ENCODE assay signal across 8 cellular contexts in the genomic region with DNA sequence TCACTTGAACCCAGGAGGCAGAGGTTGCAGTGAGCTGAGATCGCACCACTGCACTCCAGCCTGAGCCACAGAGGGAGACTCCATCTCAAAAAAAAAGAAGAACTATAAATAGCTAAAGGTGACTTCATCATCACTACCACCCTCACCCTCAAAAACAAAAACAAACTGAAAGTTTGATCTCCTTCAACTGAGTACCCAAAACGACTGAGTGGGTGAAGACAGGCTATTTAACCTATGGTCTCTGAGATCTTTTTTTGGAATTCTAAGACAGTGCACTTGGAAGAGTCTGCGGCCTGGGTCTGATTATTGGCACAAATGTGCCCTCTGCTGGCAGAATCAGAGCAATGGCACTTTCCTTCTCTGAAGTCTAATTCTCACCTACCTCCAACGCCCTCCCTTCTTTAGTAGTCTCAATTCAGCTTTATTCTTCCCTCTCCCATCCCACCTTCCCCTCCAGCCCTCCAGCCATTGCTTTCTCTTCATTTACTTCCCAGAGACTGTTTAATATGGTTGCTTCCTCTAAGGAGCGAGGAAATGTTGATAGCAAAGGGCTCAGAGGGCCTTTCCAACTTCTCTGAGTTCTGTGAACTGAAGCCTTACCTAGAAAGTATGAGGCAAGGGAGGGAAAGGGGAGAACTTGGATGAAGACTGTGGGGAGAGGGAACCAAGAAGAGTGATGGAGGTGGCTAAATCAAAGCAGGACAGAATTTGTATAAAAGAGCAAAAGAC. TPM values are rescaled to one million over a fixed set of nuclear protein-coding genes. Genes with fewer than 3 reads are reported as not detected.
DNase-seq lines count a peak whose midpoint lies in the region; ATAC-seq and TF ChIP-seq lines count a peak whose summit lies in the region.

No MANE protein-coding gene starts in this region.

- peaks cover 0 to 15% (median 0%) of the 10 kb centered on the region in 11 experiments; a peak in 5 of 22 replicates for H3K27me3 ChIP-seq in BLaER1 treated with 17β-estradiol and CSF1 and Interleukin-3, amounts not matched to agents 10 nM and 100 nM

- intact Hi-C loops in left colon (cut with DNase I, micrococcal nuclease): no loop called here

- H3K27ac ChIP-seq in BLaER1 treated with 17β-estradiol and CSF1 and Interleukin-3, amounts not matched to agents 10 nM and 100 nM: 0 out of 22 replicates have a peak overlapping the region, but pooled peaks of 1 of the 11 experiments have one; percentile 44

- H3K9ac ChIP-seq in BLaER1 treated with 17β-estradiol and CSF1 and Interleukin-3, amounts not matched to agents 10 nM and 100 nM: no peak overlapping the region

- H3K4me1 ChIP-seq in BLaER1 treated with 17β-estradiol and CSF1 and Interleukin-3, amounts not matched to agents 10 nM and 100 nM: peaks cover 37 to 70% (median 51%) of the 10 kb centered on the region in 10 experiments

- no peaks in the 10 kb centered on the region for H3K9me3 ChIP-seq in BLaER1 treated with 17β-estradiol and CSF1 and Interleukin-3, amounts not matched to agents 10 nM and 100 nM (replicated peaks in 1 of 11)

- H3K4me2 ChIP-seq in BLaER1 treated with 17β-estradiol and CSF1 and Interleukin-3, amounts not matched to agents 10 nM and 100 nM: peak overlapping the region in 10 of 11 experiments; percentile 6 to 51 (median 20); a peak in 10 of 22 replicates

- DNase-seq in NCI-H2171 treated with DMSO at 0.1 percent for 48 hours (lab: John Stamatoyannopoulos, UW) (peak; percentile 71), cerebellar nuclear complex (lab: John Stamatoyannopoulos, UW) (peak; percentile 23 to 59), left colon (peak; percentile 45 to 49)
- peak; percentile 27 for DNase-seq in stimulated activated CD8-positive, alpha-beta memory T cell treated with anti-CD3 and anti-CD28 coated beads, Interleukin-12 subunit alpha, Interleukin-12 subunit beta, amount 100 ng/mL, for 1 hour (ENCODE audit: low read depth)

- TF ChIP-seq CTCF in WI38 (IDR thresholded peaks at IDR 0.05; ENCODE audit: low read depth, low read length): peak; percentile 72

- no peaks in the 10 kb centered on the region for H3K36me3 ChIP-seq in BLaER1 treated with 17β-estradiol and CSF1 and Interleukin-3, amounts not matched to agents 10 nM and 100 nM

- ATAC-seq in GM21367 (IDR thresholded peaks at IDR 0.05; ENCODE audit: unreplicated experiment) (peak; percentile 47), left colon (peak; percentile 76), HG02571 (IDR thresholded peaks at IDR 0.05; ENCODE audit: unreplicated experiment) (no peak)

- no peaks in the 10 kb centered on the region for H4K20me1 ChIP-seq in BLaER1 treated with 17β-estradiol and CSF1 and Interleukin-3, amounts not matched to agents 10 nM and 100 nM

- no peak overlapping the region for H3K4me3 ChIP-seq in BLaER1 treated with 17β-estradiol and CSF1 and Interleukin-3, amounts not matched to agents 10 nM and 100 nM
- no peak overlapping the region for H3K4me3 ChIP-seq in WI38 (ENCODE audit: low read depth, low read length)

RNA-seq across cellular contexts. Expression of a gene that starts 2.9 kb away (rescaled TPM):
- not detected for total RNA-seq in left colon

RNA-seq across cellular contexts. Expression of a gene that starts 11.7 kb away (rescaled TPM):
- total RNA-seq in left colon: not detected

RNA-seq across cellular contexts. Expression of a gene that starts 53.0 kb away (rescaled TPM):
- total RNA-seq in left colon: 100 to 1,000 TPM; 111 to 121 TPM

RNA-seq across cellular contexts. Expression of a gene that starts 53.7 kb away (rescaled TPM):
- 1 to 10 TPM; 8.0 to 9.8 TPM for total RNA-seq in left colon
